Comparison of ENCODE assay signal across 23 cellular contexts in genomic region chr6:45899683-45899946, GRCh38.
"Had no signal": no experiment of that assay in that cellular context is flagged by ENCODE, and none has a peak within 500 bp of the region (broad histone marks: within the 10 kb centered on the region; RNA-seq: fewer than 3 reads in every experiment).

No MANE protein-coding gene starts in this region.

- H3K9me3 ChIP-seq: SJCRH30, SK-N-SH had no signal

- H3K36me3 ChIP-seq: brain microvascular endothelial cell, cardiac muscle cell, SJCRH30 had no signal

- H3K9ac ChIP-seq: KMS-11, SK-N-SH had no signal

- H3K27ac ChIP-seq: brain microvascular endothelial cell, cardiac muscle cell, KMS-11, VCaP had no signal

- H3K4me3 ChIP-seq: cardiac muscle cell, SJCRH30 had no signal

- ATAC-seq: activated T-helper 17 cell treated with anti-CD3 and anti-CD28 coated beads, Interleukin-2, amount 50 U/mL, for 72 hours had no signal

- H3K27me3 ChIP-seq: brain microvascular endothelial cell, cardiac muscle cell, SJCRH30 had no signal

- DNase-seq: activated CD4-positive, alpha-beta memory T cell treated with anti-CD3 and anti-CD28 coated beads, Interleukin-2, amount 10 ng/mL, durations not matched to agents 7 days and 5 days; activated CD4-positive, alpha-beta T cell treated with anti-CD3 and anti-CD28 coated beads, Interleukin-2, amount 50 U/mL, for 1 hour; activated CD4-positive, CD25-positive, alpha-beta regulatory T cell; activated gamma-delta T cell; activated naive CD4-positive, alpha-beta T cell treated with anti-CD3 and anti-CD28 coated beads, Interleukin-2, amount 10 ng/mL, durations not matched to agents 7 days and 5 days; activated naive CD8-positive, alpha-beta T cell treated with anti-CD3 and anti-CD28 coated beads for 36 hours; activated T-cell treated with anti-CD3 and anti-CD28 coated beads for 4 hours; activated T-cell treated with anti-CD3 and anti-CD28 coated beads, Interleukin-2, amount 50 U/mL, for 48 hours; brain microvascular endothelial cell; NCI-H1092; NCI-H1930; NCI-H2107; NCI-H2171 treated with DMSO at 0.1 percent for 48 hours; NCI-H226; NCI-H526; NCI-H774; SK-N-SH; T-helper 1 cell had no signal
